Comparison of ENCODE assay signal across 12 cellular contexts in the genomic region with DNA sequence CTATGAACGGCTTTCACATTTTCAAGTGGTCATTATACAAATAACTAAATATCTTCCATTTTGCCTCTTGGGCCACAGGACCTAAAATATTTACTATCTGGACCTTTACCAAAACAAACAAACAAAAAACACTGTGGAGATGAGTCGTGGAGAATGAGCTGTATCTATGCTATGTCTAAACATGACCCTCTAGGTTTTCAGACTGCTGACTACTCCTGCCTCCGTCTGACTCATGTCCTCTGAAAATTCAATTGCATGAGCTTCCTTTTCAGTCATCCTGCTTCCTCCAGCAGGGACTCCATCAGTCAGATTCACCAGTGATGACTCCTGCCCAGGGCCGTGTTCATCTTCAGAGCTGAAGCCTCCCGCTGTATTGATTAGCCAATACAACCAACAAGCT.
DNase-seq lines count a peak whose midpoint lies in the region; ATAC-seq and TF ChIP-seq lines count a peak whose summit lies in the region.
"Had no signal": no experiment of that assay in that cellular context is flagged by ENCODE, and none has a peak within 500 bp of the region (broad histone marks: within the 10 kb centered on the region; RNA-seq: fewer than 3 reads in every experiment).

No MANE protein-coding gene starts in this region.

- H3K9me2 ChIP-seq in HCT116 (ENCODE audit: insufficient read depth) (no peaks in the 10 kb centered on the region), hepatocyte (replicated peaks; ENCODE audit: insufficient read depth) (no peaks in the 10 kb centered on the region)

- TF ChIP-seq CTCF in HCT116 (IDR thresholded peaks at IDR 0.05 in 2 of 3, conservative IDR thresholded peaks at IDR 0.05 in 1 of 3; ENCODE audit: borderline replicate concordance in 1 of 3, insufficient read depth in 1 of 3, low read depth in 2 of 3, low read length in 2 of 3): no peak
- no peak for TF ChIP-seq CTCF in hepatocyte (IDR thresholded peaks at IDR 0.05; ENCODE audit: poor library complexity)
- TF ChIP-seq CTCF in activated CD8-positive, alpha-beta T cell treated with anti-CD3 and anti-CD28 coated beads for 36 hours (IDR thresholded peaks at IDR 0.05): no peak

- H3K9me3 ChIP-seq in HCT116 (ENCODE audit: control insufficient read depth in 1 of 2, insufficient read depth in 1 of 2, low read depth in 1 of 2, low read length in 2 of 2) (no peaks in the 10 kb centered on the region), hepatocyte (ENCODE audit: low read depth) (no peaks in the 10 kb centered on the region)

- H3K27ac Mint-ChIP-seq in activated CD8-positive, alpha-beta T cell treated with anti-CD3 and anti-CD28 coated beads for 36 hours: no peak overlapping the region
- H3K27ac Mint-ChIP-seq: natural killer cell had no signal

- WGBS in hepatocyte (ENCODE audit: low lambda C conversion rate, missing lambda C conversion rate): 69% methylated on average over 5 of the region's 5 CpGs

- H3K36me3 Mint-ChIP-seq in activated CD8-positive, alpha-beta T cell treated with anti-CD3 and anti-CD28 coated beads for 36 hours (ENCODE audit: low read depth): no peaks in the 10 kb centered on the region
- H3K36me3 Mint-ChIP-seq: natural killer cell had no signal

- intact Hi-C loops in HCT116 (cut with micrococcal nuclease): no loop called here
- intact Hi-C loops in activated CD8-positive, alpha-beta T cell treated with anti-CD3 and anti-CD28 coated beads for 36 hours (cut with micrococcal nuclease): no loop called here

- POLR2A ChIA-PET in HCT116 (lab: Charles Lee): interaction anchor here (0.6 to 0.9 kb wide), 2 partner anchors 16 to 857 kb away, joined by 3 read pairs; no protein-coding TSS in a partner anchor
- POLR2A ChIA-PET in activated CD8-positive, alpha-beta T cell treated with anti-CD3 and anti-CD28 coated beads for 36 hours (lab: Charles Lee): no interaction called here

- H3K4me3 Mint-ChIP-seq in activated CD8-positive, alpha-beta T cell treated with anti-CD3 and anti-CD28 coated beads for 36 hours: no peak overlapping the region
- H3K4me3 Mint-ChIP-seq: natural killer cell had no signal

- peak overlapping the region; percentile 64 for H3K4me2 ChIP-seq in HCT116 (ENCODE audit: low read length)
- H3K4me2 ChIP-seq in hepatocyte: no peak overlapping the region

- no TSS peak for BruUV-seq in HCT116 (replicated peaks; lab: Mats Ljungman, UMichigan)

- TF ChIP-seq POLR2A in HCT116 (IDR thresholded peaks at IDR 0.05; ENCODE audit: borderline replicate concordance, extremely low read depth, insufficient read depth, insufficient read length): no peak

- ATAC-seq in HCT116 (peak; percentile 96), SK-N-SH treated with all-trans-retinoic acid at 6 μM for 48 hours (peak; percentile 99), HG02981 (IDR thresholded peaks at IDR 0.05; ENCODE audit: unreplicated experiment) (no peak), HG03045 (IDR thresholded peaks at IDR 0.05; ENCODE audit: unreplicated experiment) (no peak), GM21390 (IDR thresholded peaks at IDR 0.05; ENCODE audit: unreplicated experiment) (no peak)
- ATAC-seq in activated CD8-positive, alpha-beta T cell treated with anti-CD3 and anti-CD28 coated beads for 36 hours: no peak
- ATAC-seq: natural killer cell had no signal

- H3K27me3 ChIP-seq in ACC112 (ENCODE audit: insufficient read depth, low read length): no peaks in the 10 kb centered on the region
- no peaks in the 10 kb centered on the region for H3K27me3 ChIP-seq in HCT116 (ENCODE audit: insufficient read depth, low read length)
- H3K27me3 ChIP-seq in hepatocyte: no peaks in the 10 kb centered on the region

- H3K4me1 ChIP-seq in ACC112 (ENCODE audit: control insufficient read depth, insufficient read depth, low read length, unreplicated experiment) (peaks cover 25% of the 10 kb centered on the region), HCT116 (ENCODE audit: control insufficient read depth in 1 of 2, insufficient read depth in 2 of 2, low read length in 2 of 2) (peaks cover 8 to 12% of the 10 kb centered on the region in 2 experiments), hepatocyte (ENCODE audit: insufficient read depth) (no peaks in the 10 kb centered on the region)

- H3K27ac ChIP-seq in ACC112 (ENCODE audit: low read depth, low read length): peak overlapping the region; percentile 83
- H3K27ac ChIP-seq in HCT116 (ENCODE audit: low read depth, low read length): peak overlapping the region; percentile 53; the same call in 1 of the 2 replicates
- H3K27ac ChIP-seq in hepatocyte: no peak overlapping the region

- peak; percentile 87 for DNase-seq in HCT116 (ENCODE audit: low read depth, low spot score)
- DNase-seq in hepatocyte (ENCODE audit: low spot score): peak; percentile 19
- no peak for DNase-seq in activated CD8-positive, alpha-beta T cell treated with anti-CD3 and anti-CD28 coated beads for 36 hours
- DNase-seq: activated CD4-positive, CD25-positive, alpha-beta regulatory T cell; GDM1; natural killer cell; stimulated activated CD8-positive, alpha-beta memory T cell treated with anti-CD3 and anti-CD28 coated beads, Interleukin-4, amount 100 ng/mL, for 48 hours had no signal

- peaks cover 3% of the 10 kb centered on the region for H3K4me1 Mint-ChIP-seq in activated CD8-positive, alpha-beta T cell treated with anti-CD3 and anti-CD28 coated beads for 36 hours (ENCODE audit: low read depth)

- H3K9ac ChIP-seq in HCT116 (ENCODE audit: low read length): 0 out of 2 replicates have a peak overlapping the region, but pooled peaks have one; percentile 4

- H3K36me3 ChIP-seq in ACC112 (ENCODE audit: insufficient read depth, low read length): no peaks in the 10 kb centered on the region
- H3K36me3 ChIP-seq in HCT116 (ENCODE audit: control insufficient read depth in 1 of 2, insufficient read depth in 2 of 2, low read length in 2 of 2): no peaks in the 10 kb centered on the region
- H3K36me3 ChIP-seq in hepatocyte (replicated peaks; ENCODE audit: insufficient read depth, low read depth): no peaks in the 10 kb centered on the region

- CTCF ChIA-PET in HCT116 (lab: Charles Lee): interaction anchor here (1.3 to 1.4 kb wide), 2 partner anchors 15 to 857 kb away, joined by 3 to 6 read pairs; no protein-coding TSS in a partner anchor
- CTCF ChIA-PET in activated CD8-positive, alpha-beta T cell treated with anti-CD3 and anti-CD28 coated beads for 36 hours (lab: Charles Lee): interaction anchor here (0.8 to 1.4 kb wide), 3 partner anchors 13 to 18 kb away, joined by 3 read pairs; no protein-coding TSS in a partner anchor

- H4K20me1 ChIP-seq in HCT116 (ENCODE audit: insufficient read depth) (no peaks in the 10 kb centered on the region), hepatocyte (ENCODE audit: insufficient read depth, poor library complexity, severe bottlenecking) (no peaks in the 10 kb centered on the region)

- H3K79me2 ChIP-seq in ACC112 (ENCODE audit: control insufficient read depth, insufficient read depth, low read length, unreplicated experiment) (no peaks in the 10 kb centered on the region), HCT116 (ENCODE audit: insufficient read depth, low read length) (no peaks in the 10 kb centered on the region), hepatocyte (no peaks in the 10 kb centered on the region)

- TF ChIP-seq RAD21 in HCT116 (IDR thresholded peaks at IDR 0.05; ENCODE audit: low read depth): peak; percentile 23

- H3K27me3 Mint-ChIP-seq in activated CD8-positive, alpha-beta T cell treated with anti-CD3 and anti-CD28 coated beads for 36 hours: no peaks in the 10 kb centered on the region

- H3K4me3 ChIP-seq in ACC112 (ENCODE audit: low read depth, low read length) (no peak overlapping the region), HCT116 (replicated peaks in 1 of 2; ENCODE audit: low read depth in 1 of 2, low read length in 2 of 2) (peak overlapping the region in 1 of 2 experiments; percentile 8; a peak in 1 of 4 replicates), hepatocyte (no peak overlapping the region)

- RAD21 ChIA-PET in HCT116 (lab: Charles Lee; ENCODE audit: low non-redundant PET in 1 of 2, low total read pairs in 2 of 2, uncharacterized antibody in 2 of 2, unreplicated experiment in 2 of 2): no interaction called here

- H2AFZ ChIP-seq in ACC112 (ENCODE audit: low read length, unreplicated experiment): peak overlapping the region; percentile 60
- peak overlapping the region; percentile 75 for H2AFZ ChIP-seq in HCT116 (ENCODE audit: low read depth, low read length, poor library complexity, severe bottlenecking)
- no peak overlapping the region for H2AFZ ChIP-seq in hepatocyte

- no peaks in the 10 kb centered on the region for H3K9me3 Mint-ChIP-seq in activated CD8-positive, alpha-beta T cell treated with anti-CD3 and anti-CD28 coated beads for 36 hours
- H3K9me3 Mint-ChIP-seq: natural killer cell had no signal

TF ChIP-seq in HCT116, 20 proteins besides CTCF, POLR2A, EP300 and RAD21 (continues in another document):
- TF ChIP-seq, protein P1, sequence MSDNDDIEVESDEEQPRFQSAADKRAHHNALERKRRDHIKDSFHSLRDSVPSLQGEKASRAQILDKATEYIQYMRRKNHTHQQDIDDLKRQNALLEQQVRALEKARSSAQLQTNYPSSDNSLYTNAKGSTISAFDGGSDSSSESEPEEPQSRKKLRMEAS (IDR thresholded peaks at IDR 0.05): peak; percentile 41; the same call in 1 of the 2 replicates
- peak; percentile 37; the same call in 1 of the 2 replicates for TF ChIP-seq ATF3 (IDR thresholded peaks at IDR 0.05)
- peak; percentile 58; the same call in 1 of the 2 replicates for TF ChIP-seq POLR2AphosphoS5 (IDR thresholded peaks at IDR 0.05; ENCODE audit: low read depth, low read length)
- TF ChIP-seq ELF1 (IDR thresholded peaks at IDR 0.05; ENCODE audit: borderline replicate concordance, low read depth): no peak
- TF ChIP-seq YY1 (IDR thresholded peaks at IDR 0.05; ENCODE audit: extremely low read depth, insufficient replicate concordance, low read depth, low read length): peak; percentile 44

TF ChIP-seq in SK-N-SH treated with all-trans-retinoic acid at 6 μM for 48 hours, 23 proteins besides CTCF, POLR2A, EP300 and RAD21:
- TF ChIP-seq ZC3H10 (CRISPR knock-in tag; IDR thresholded peaks at IDR 0.05) (no peak), CSDC2 (CRISPR knock-in tag; IDR thresholded peaks at IDR 0.05) (no peak), TCF4 (CRISPR knock-in tag; IDR thresholded peaks at IDR 0.05; ENCODE audit: borderline replicate concordance) (no peak), TOX (CRISPR knock-in tag; IDR thresholded peaks at IDR 0.05; ENCODE audit: borderline replicate concordance) (no peak), ZNF70 (CRISPR knock-in tag; IDR thresholded peaks at IDR 0.05) (no peak), ISL1 (CRISPR knock-in tag; IDR thresholded peaks at IDR 0.05) (no peak)
TF ChIP-seq in SK-N-SH treated with all-trans-retinoic acid at 6 μM for 48 hours: peak in this region for 0.

Comparison
In these comparisons a context has a peak if more than half of its experiments do, and no peak if none do; other contexts are left out.
1. ATAC-seq: peak in HCT116 (single experiment) and SK-N-SH treated with all-trans-retinoic acid at 6 μM for 48 hours (single experiment); none in activated CD8-positive, alpha-beta T cell treated with anti-CD3 and anti-CD28 coated beads for 36 hours (single experiment), HG02981 (single experiment), HG03045 (single experiment) and GM21390 (single experiment).